In the genomic region with DNA sequence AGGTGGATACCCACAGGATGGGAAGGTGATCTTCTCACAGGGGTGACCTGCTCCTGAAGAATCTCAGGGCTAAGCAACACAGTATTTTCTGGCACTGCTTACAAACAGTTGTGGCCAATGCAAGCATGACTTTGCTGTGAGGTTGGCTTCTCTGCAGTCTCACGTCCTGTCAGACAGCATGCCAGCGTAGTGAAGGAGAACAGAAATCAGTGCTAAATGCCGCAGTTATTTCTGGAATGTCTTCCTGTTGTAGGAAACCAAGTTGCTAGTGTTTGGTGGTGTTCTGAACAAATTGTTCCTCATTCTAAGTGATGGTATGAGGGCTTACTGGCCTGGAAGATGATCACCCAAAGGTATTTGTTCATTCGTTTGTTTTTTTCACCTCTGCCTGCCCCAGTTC, we compare ENCODE assay signal across 13 cellular contexts.
A peak's percentile ranks its signal among the peaks of the same experiment; 100 is the strongest.
DNase-seq lines count a peak whose midpoint lies in the region; ATAC-seq and TF ChIP-seq lines count a peak whose summit lies in the region.
"Had no signal": no experiment of that assay in that cellular context is flagged by ENCODE, and none has a peak within 500 bp of the region (broad histone marks: within the 10 kb centered on the region; RNA-seq: fewer than 3 reads in every experiment).

No MANE protein-coding gene starts in this region.

- intact Hi-C loops in Right ventricle myocardium inferior (cut with DNase I) = loop anchor here (5.0 kb wide), 2 partner anchors 183 to 318 kb away; partner anchors contain the start of gene MTUS2
- intact Hi-C loops in cardiac septum (cut with DNase I) = no loop called here

- no peak for TF ChIP-seq CTCF in fibroblast of pulmonary artery (IDR thresholded peaks at IDR 0.05; ENCODE audit: low read length, missing control alignments)

- H3K9me3 ChIP-seq in mesodermal cell (ENCODE audit: control insufficient read depth, low read length) = peaks cover 17% of the 10 kb centered on the region

- no peaks in the 10 kb centered on the region for H3K36me3 ChIP-seq in mesodermal cell (ENCODE audit: control insufficient read depth, insufficient read depth, low read length)
- H3K36me3 ChIP-seq: Peyer's patch had no signal

- H3K27ac ChIP-seq in mesodermal cell (ENCODE audit: low read depth, low read length, severe bottlenecking) = peak overlapping the region; percentile 10

- H3K4me1 ChIP-seq in mesodermal cell (ENCODE audit: control insufficient read depth, insufficient read depth, low read length, poor library complexity, severe bottlenecking) = no peaks in the 10 kb centered on the region
- H3K4me1 ChIP-seq: Peyer's patch had no signal

- H3K4me3 ChIP-seq in fibroblast of pulmonary artery (replicated peaks; ENCODE audit: low read depth, low read length) = no peak overlapping the region
- no peak overlapping the region for H3K4me3 ChIP-seq in mesodermal cell (ENCODE audit: extremely low read depth, insufficient read depth, low read length, poor library complexity, severe bottlenecking)
- H3K4me3 ChIP-seq: Peyer's patch had no signal

- 82 to 83% methylated on average over 3 of the region's 4 CpGs for whole genome bisulfite sequencing in mesodermal cell (ENCODE audit: insufficient coverage in 2 of 2), 2 experiments

- DNase-seq in Right ventricle myocardium inferior (ENCODE audit: missing footprints) = no peak
- DNase-seq in cardiac septum (ENCODE audit: low spot score) = no peak
- peak; percentile 71 for DNase-seq in fibroblast of pulmonary artery (ENCODE audit: low read depth)
- DNase-seq in NCI-H128 (lab: John Stamatoyannopoulos, UW; ENCODE audit: unreplicated experiment) = no peak
- DNase-seq in NCI-H1092 (lab: John Stamatoyannopoulos, UW) = no peak
- no peak for DNase-seq in retina
- DNase-seq: 8988T; activated CD8-positive, alpha-beta memory T cell treated with anti-CD3 and anti-CD28 coated beads, Interleukin-2, amount 10 ng/mL, durations not matched to agents 7 days and 5 days; DMS79; MM.1S; Peyer's patch had no signal

- peak; percentile 90 for ATAC-seq in Right ventricle myocardium inferior
- ATAC-seq in HG03280 (IDR thresholded peaks at IDR 0.05; ENCODE audit: unreplicated experiment) = no peak
- ATAC-seq: activated CD8-positive, alpha-beta memory T cell treated with anti-CD3 and anti-CD28 coated beads, Interleukin-2, amount 10 ng/mL, durations not matched to agents 7 days and 5 days had no signal
